ENCODE assay signal across 27 cellular contexts in genomic region chr4:110025057-110025456, GRCh38.
"Had no signal": no experiment of that assay in that cellular context is flagged by ENCODE, and none has a peak within 500 bp of the region (broad histone marks: within the 10 kb centered on the region; RNA-seq: fewer than 3 reads in every experiment).

No MANE protein-coding gene starts in this region.

- H3K27ac ChIP-seq: colonic mucosa, epithelial cell of prostate, foreskin keratinocyte, gastroesophageal sphincter, heart left ventricle, hepatocyte, lower lobe of right lung had no signal

- H2AFZ ChIP-seq: hepatocyte had no signal

- H3K4me3 Mint-ChIP-seq: dendritic cell treated with granulocyte-macrophage colony-stimulating factor and Interleukin-4, amounts not matched to agents 40 ng/mL and 50 ng/mL, for 4 days; effector memory CD8-positive, alpha-beta T cell; endodermal cell; immature natural killer cell; mesothelial cell of epicardium had no signal

- H3K4me1 ChIP-seq: colonic mucosa, foreskin keratinocyte, gastroesophageal sphincter, heart left ventricle, lower lobe of right lung had no signal

- H3K27me3 ChIP-seq: colonic mucosa, hepatocyte had no signal

- H3K36me3 ChIP-seq: colonic mucosa, gastroesophageal sphincter, heart left ventricle, lower lobe of right lung had no signal

- H3K9me3 ChIP-seq: colonic mucosa, gastroesophageal sphincter, heart left ventricle, lower lobe of right lung, mucosa of descending colon had no signal

- H3K9me3 Mint-ChIP-seq: dendritic cell treated with granulocyte-macrophage colony-stimulating factor and Interleukin-4, amounts not matched to agents 40 ng/mL and 50 ng/mL, for 4 days; effector memory CD8-positive, alpha-beta T cell; endodermal cell; immature natural killer cell had no signal

- H3K36me3 Mint-ChIP-seq: immature natural killer cell, mesothelial cell of epicardium had no signal

- FAIRE-seq: endometrium, frontal cortex had no signal

- H3K4me2 ChIP-seq: hepatocyte had no signal

- H3K4me3 ChIP-seq: colonic mucosa, gastroesophageal sphincter, heart left ventricle, hepatocyte, lower lobe of right lung, mucosa of descending colon had no signal

- DNase-seq: colonic mucosa; cortex of kidney; effector CD8-positive, alpha-beta T cell; effector memory CD8-positive, alpha-beta T cell; endodermal cell; erythroblast; foreskin keratinocyte; heart left ventricle; hypothalamus; immature natural killer cell; islet precursor cell; kidney; kidney glomerular epithelial cell; left colon; left ventricle myocardium superior; lower lobe of right lung; mesenchymal stem cell; mucosa of descending colon had no signal

- H3K79me2 ChIP-seq: hepatocyte had no signal

- H3K27ac Mint-ChIP-seq: dendritic cell treated with granulocyte-macrophage colony-stimulating factor and Interleukin-4, amounts not matched to agents 40 ng/mL and 50 ng/mL, for 4 days; effector memory CD8-positive, alpha-beta T cell; endodermal cell; immature natural killer cell; mesothelial cell of epicardium had no signal

- ATAC-seq: effector memory CD8-positive, alpha-beta T cell; esophagus mucosa; foreskin keratinocyte; gastroesophageal sphincter; heart left ventricle; left colon; left lobe of liver; left ventricle myocardium superior; lower lobe of right lung; mucosa of descending colon had no signal

- H3K4me1 Mint-ChIP-seq: immature natural killer cell had no signal
